In genomic region chr11:115760528-115760837, GRCh38 we compare ENCODE assay signal across 9 cellular contexts.
DNase-seq lines count a peak whose midpoint lies in the region; ATAC-seq and TF ChIP-seq lines count a peak whose summit lies in the region.
"Had no signal": no experiment of that assay in that cellular context is flagged by ENCODE, and none has a peak within 500 bp of the region (broad histone marks: within the 10 kb centered on the region; RNA-seq: fewer than 3 reads in every experiment).

No MANE protein-coding gene starts in this region.

- H2BK12ac ChIP-seq in neuronal stem cell (ENCODE audit: low read length), result no peak overlapping the region

- H4K8ac ChIP-seq in neuronal stem cell (ENCODE audit: low read depth, low read length), result no peak overlapping the region

- no peak overlapping the region for H2AK5ac ChIP-seq in neuronal stem cell (ENCODE audit: low read depth, low read length)

- 12 to 16% methylated on average over 9 of the region's 9 CpGs for WGBS in heart right ventricle, 2 donors
- no CpG with 5 or more reads among the region's 9 CpGs for WGBS in neuronal stem cell (ENCODE audit: extremely low coverage in 2 of 2, insufficient read length in 2 of 2, insufficient replicate concordance in 1 of 2), 2 donors

- H3K27ac ChIP-seq in AG04450 (ENCODE audit: low read depth, low read length), result no peak overlapping the region
- peak overlapping the region in 3 of 4 donors; percentile 38 to 60 (median 51) for H3K27ac ChIP-seq in Peyer's patch
- H3K27ac ChIP-seq in heart right ventricle, result peak overlapping the region in 6 of 10 donors; percentile 70 to 84 (median 76)
- no peak overlapping the region for H3K27ac ChIP-seq in neuronal stem cell (replicated peaks; ENCODE audit: low read length)

- H4K91ac ChIP-seq in neuronal stem cell (ENCODE audit: low read depth, low read length, poor library complexity), result no peak overlapping the region

- peak overlapping the region; percentile 94 for H2AFZ ChIP-seq in neuronal stem cell (ENCODE audit: low read length)

- no peak overlapping the region for H2BK5ac ChIP-seq in neuronal stem cell (ENCODE audit: low read length)

- POLR2A ChIA-PET in AG04450 (lab: Yijun Ruan, JAX), result interaction anchor here (1.4 kb wide), 1 partner anchor 11 kb away, joined by 3 read pairs; no protein-coding TSS in a partner anchor

- H3K79me1 ChIP-seq in neuronal stem cell (ENCODE audit: low read depth, low read length), result no peaks in the 10 kb centered on the region

- CTCF ChIA-PET in AG04450 (lab: Charles Lee), result no interaction called here

- intact Hi-C loops in heart right ventricle (cut with DNase I), result no loop called here

- no peak overlapping the region for H2BK120ac ChIP-seq in neuronal stem cell (ENCODE audit: low read depth, low read length)

- peak overlapping the region; percentile 75 for H3K18ac ChIP-seq in neuronal stem cell (ENCODE audit: low read length)

- H3K9ac ChIP-seq in neuronal stem cell (ENCODE audit: low read depth, low read length, poor library complexity), result peak overlapping the region; percentile 60

- H3K14ac ChIP-seq in neuronal stem cell (ENCODE audit: low read length), result no peak overlapping the region

- H3K4me3 ChIP-seq in AG04450 (ENCODE audit: low read depth, low read length), result peak overlapping the region; percentile 66
- peak overlapping the region; percentile 35 to 58 (median 46) for H3K4me3 ChIP-seq in Peyer's patch
- peak overlapping the region; percentile 64 to 87 (median 78) for H3K4me3 ChIP-seq in heart right ventricle
- H3K4me3 ChIP-seq in neuronal stem cell (ENCODE audit: low read length in 2 of 2), result peak overlapping the region in 1 of 2 donors; percentile 76

- TF ChIP-seq CTCF in AG04450 (IDR thresholded peaks at IDR 0.05; ENCODE audit: low read depth, low read length) (no peak), Peyer's patch (IDR thresholded peaks at IDR 0.05) (no peak), heart right ventricle (IDR thresholded peaks at IDR 0.05) (no peak)

- no peak for TF ChIP-seq POLR2A in Peyer's patch (IDR thresholded peaks at IDR 0.05)

- H3K4me1 ChIP-seq in Peyer's patch (no peaks in the 10 kb centered on the region), heart right ventricle (peaks cover 0 to 23% (median 13%) of the 10 kb centered on the region in 9 donors), neuronal stem cell (ENCODE audit: control insufficient read depth in 2 of 2, insufficient read depth in 1 of 2, low read depth in 1 of 2, low read length in 2 of 2) (peaks cover 0 to 19% of the 10 kb centered on the region in 2 donors)

- H2BK15ac ChIP-seq in neuronal stem cell (ENCODE audit: low read length), result peak overlapping the region; percentile 90

- H3K4ac ChIP-seq in neuronal stem cell (ENCODE audit: low read length), result no peak overlapping the region

- H3K36me3 ChIP-seq in Peyer's patch (no peaks in the 10 kb centered on the region), heart right ventricle (no peaks in the 10 kb centered on the region), neuronal stem cell (replicated peaks in 1 of 2; ENCODE audit: control insufficient read depth in 2 of 2, insufficient read depth in 2 of 2, low read length in 2 of 2) (no peaks in the 10 kb centered on the region)

- H3K23ac ChIP-seq in neuronal stem cell (ENCODE audit: low read depth, low read length, poor library complexity), result no peak overlapping the region

- peak in 7 of 8 donors; percentile 27 to 66 (median 46) for ATAC-seq in heart right ventricle
- ATAC-seq in HG03439 (IDR thresholded peaks at IDR 0.05; ENCODE audit: unreplicated experiment), result no peak
- no peak for ATAC-seq in HG02973 (IDR thresholded peaks at IDR 0.05; ENCODE audit: unreplicated experiment)
- ATAC-seq in GM18858 (IDR thresholded peaks at IDR 0.05; ENCODE audit: unreplicated experiment), result no peak

- H3K9me3 ChIP-seq in AG04450 (ENCODE audit: control insufficient read depth, insufficient read depth, low read length) (no peaks in the 10 kb centered on the region; the same call in 1 of the 2 replicates), Peyer's patch (peaks cover 0 to 4% (median 0%) of the 10 kb centered on the region in 4 donors), heart right ventricle (no peaks in the 10 kb centered on the region), neuronal stem cell (replicated peaks in 1 of 2; ENCODE audit: control insufficient read depth in 2 of 2, insufficient read depth in 1 of 2, low read depth in 1 of 2, low read length in 2 of 2) (no peaks in the 10 kb centered on the region)

- peaks cover 4% of the 10 kb centered on the region for H3K27me3 ChIP-seq in AG04450 (ENCODE audit: control insufficient read depth, insufficient read depth, low read length)
- no peaks in the 10 kb centered on the region for H3K27me3 ChIP-seq in Peyer's patch
- H3K27me3 ChIP-seq in heart right ventricle, result peaks cover 0 to 26% (median 0%) of the 10 kb centered on the region in 7 donors
- peaks cover 0 to 50% (median 11%) of the 10 kb centered on the region in 3 experiments for H3K27me3 ChIP-seq in neuronal stem cell (ENCODE audit: control insufficient read depth in 3 of 3, insufficient read depth in 3 of 3, low read depth in 1 of 3, low read length in 3 of 3)

- DNase-seq in AG04450 (ENCODE audit: low read depth, low spot score) (no peak), Peyer's patch (no peak), heart right ventricle (no peak), neuronal stem cell (ENCODE audit: low spot score) (peak; percentile 18), germinal center (ENCODE audit: low spot score) (no peak)
- DNase-seq: CD4-positive, alpha-beta T cell had no signal

- H3K4me2 ChIP-seq in neuronal stem cell (ENCODE audit: insufficient read depth, low read length, poor library complexity, severe bottlenecking), result peak overlapping the region; percentile 82

Comparison
In these comparisons a context has a peak if more than half of its experiments do, and no peak if none do; other contexts are left out.
1. H3K27ac ChIP-seq: peak in Peyer's patch (3 of 4) and heart right ventricle (6 of 10); none in AG04450 (single experiment) and neuronal stem cell (single experiment).
2. ATAC-seq: peak in heart right ventricle (7 of 8); none in HG03439 (single experiment), HG02973 (single experiment) and GM18858 (single experiment).